ENCODE assay signal across 1 cellular context in genomic region chr3:65550137-65550536, GRCh38.
TF ChIP-seq lines count a peak whose summit lies in the region.

No MANE protein-coding gene starts in this region.

TF ChIP-seq in H1, 55 proteins besides CTCF, POLR2A, EP300 and RAD21 (continued from another document):
- TF ChIP-seq BCL11A (IDR thresholded peaks at IDR 0.05; ENCODE audit: low read depth in 2 of 2, low read length in 2 of 2) = no peak
